ENCODE assay signal across 13 cellular contexts in genomic region chr1:145955436-145955835, GRCh38. TPM values are rescaled to one million over a fixed set of nuclear protein-coding genes. Genes with fewer than 3 reads are reported as not detected.
DNase-seq lines count a peak whose midpoint lies in the region; ATAC-seq lines count a peak whose summit lies in the region.
"Had no signal": no experiment of that assay in that cellular context is flagged by ENCODE, and none has a peak within 500 bp of the region (broad histone marks: within the 10 kb centered on the region; RNA-seq: fewer than 3 reads in every experiment).

No MANE protein-coding gene starts in this region.

- intact Hi-C loops in aorta (cut with DNase I), result loop anchor here in 1 of 2 donors (5.0 to 10.0 kb wide), 2 partner anchors 38 to 81 kb away; partner anchors contain the start of gene PEX11B

- no peaks in the 10 kb centered on the region for H3K36me3 ChIP-seq in aorta (ENCODE audit: control insufficient read depth in 1 of 2, insufficient read depth in 2 of 2, low read length in 1 of 2)

- no peak for DNase-seq in activated CD4-positive, alpha-beta T cell treated with anti-CD3 and anti-CD28 coated beads, Interleukin-2, amount 10 ng/mL, durations not matched to agents 7 days and 5 days
- DNase-seq in activated CD4-positive, alpha-beta T cell treated with anti-CD3 and anti-CD28 coated beads for 4 hours, result no peak
- no peak for DNase-seq in activated naive CD8-positive, alpha-beta T cell treated with anti-CD3 and anti-CD28 coated beads, Interleukin-2, amount 10 ng/mL, durations not matched to agents 7 days and 5 days
- no peak for DNase-seq in immature natural killer cell
- peak; percentile 29 for DNase-seq in superior temporal gyrus (ENCODE audit: extremely low spot score)
- no peak for DNase-seq in kidney tubule cell (ENCODE audit: low spot score)
- DNase-seq in aorta, result no peak
- no peak for DNase-seq in HCEC 1CT
- DNase-seq: activated effector memory CD4-positive, alpha-beta T cell treated with Interleukin-2 at 50 U/mL for 16 hours; mucosa of descending colon; NCI-H2081 had no signal

- no peak overlapping the region for H3K27ac Mint-ChIP-seq in activated CD4-positive, alpha-beta T cell treated with anti-CD3 and anti-CD28 coated beads, Interleukin-2, amount 10 ng/mL, durations not matched to agents 7 days and 5 days
- no peak overlapping the region for H3K27ac Mint-ChIP-seq in activated naive CD8-positive, alpha-beta T cell treated with anti-CD3 and anti-CD28 coated beads, Interleukin-2, amount 10 ng/mL, durations not matched to agents 7 days and 5 days
- peak overlapping the region; percentile 1 to 94 (median 33) for H3K27ac Mint-ChIP-seq in immature natural killer cell

- H3K9me3 Mint-ChIP-seq in activated CD4-positive, alpha-beta T cell treated with anti-CD3 and anti-CD28 coated beads, Interleukin-2, amount 10 ng/mL, durations not matched to agents 7 days and 5 days, result no peaks in the 10 kb centered on the region
- no peaks in the 10 kb centered on the region for H3K9me3 Mint-ChIP-seq in activated naive CD8-positive, alpha-beta T cell treated with anti-CD3 and anti-CD28 coated beads, Interleukin-2, amount 10 ng/mL, durations not matched to agents 7 days and 5 days
- no peaks in the 10 kb centered on the region for H3K9me3 Mint-ChIP-seq in immature natural killer cell

- H3K27me3 Mint-ChIP-seq in activated CD4-positive, alpha-beta T cell treated with anti-CD3 and anti-CD28 coated beads, Interleukin-2, amount 10 ng/mL, durations not matched to agents 7 days and 5 days, result peaks cover 4% of the 10 kb centered on the region
- no peaks in the 10 kb centered on the region for H3K27me3 Mint-ChIP-seq in activated naive CD8-positive, alpha-beta T cell treated with anti-CD3 and anti-CD28 coated beads, Interleukin-2, amount 10 ng/mL, durations not matched to agents 7 days and 5 days
- H3K27me3 Mint-ChIP-seq in immature natural killer cell (ENCODE audit: low read depth in 3 of 3), result peaks cover 0 to 5% (median 2%) of the 10 kb centered on the region in 3 donors

- peak overlapping the region in 1 of 2 donors; percentile 9 for H3K4me3 ChIP-seq in aorta (ENCODE audit: low read length in 2 of 2)
- H3K4me3 ChIP-seq: mucosa of descending colon, SJSA1 had no signal

- CTCF ChIA-PET in activated CD4-positive, alpha-beta T cell treated with anti-CD3 and anti-CD28 coated beads, Interleukin-2, amount 10 ng/mL, durations not matched to agents 7 days and 5 days (lab: Charles Lee), result interaction anchor here (1.0 kb wide), 1 partner anchor 11 kb away, joined by 5 read pairs; no protein-coding TSS in a partner anchor

- POLR2A ChIA-PET in activated CD4-positive, alpha-beta T cell treated with anti-CD3 and anti-CD28 coated beads, Interleukin-2, amount 10 ng/mL, durations not matched to agents 7 days and 5 days (lab: Charles Lee), result interaction anchor here (0.5 kb wide), 1 partner anchor 17 kb away, joined by 3 read pairs; no protein-coding TSS in a partner anchor
- POLR2A ChIA-PET in activated naive CD8-positive, alpha-beta T cell treated with anti-CD3 and anti-CD28 coated beads, Interleukin-2, amount 10 ng/mL, durations not matched to agents 7 days and 5 days (lab: Charles Lee), result interaction anchor here (2.1 to 4.3 kb wide), 2 partner anchors 9 to 28 kb away, joined by 8 to 61 read pairs; partner anchors contain the start of genes ANKRD34A, POLR3GL and RBM8A

- H3K4me3 Mint-ChIP-seq in activated CD4-positive, alpha-beta T cell treated with anti-CD3 and anti-CD28 coated beads, Interleukin-2, amount 10 ng/mL, durations not matched to agents 7 days and 5 days, result peak overlapping the region; percentile 11
- H3K4me3 Mint-ChIP-seq in activated naive CD8-positive, alpha-beta T cell treated with anti-CD3 and anti-CD28 coated beads, Interleukin-2, amount 10 ng/mL, durations not matched to agents 7 days and 5 days, result peak overlapping the region; percentile 99
- peak overlapping the region in 3 of 5 donors; percentile 9 to 22 (median 13) for H3K4me3 Mint-ChIP-seq in immature natural killer cell

- ATAC-seq in activated naive CD8-positive, alpha-beta T cell treated with anti-CD3 and anti-CD28 coated beads, Interleukin-2, amount 10 ng/mL, durations not matched to agents 7 days and 5 days (ENCODE audit: low read depth), result no peak
- no peak for ATAC-seq in aorta (ENCODE audit: low FRiP score)
- ATAC-seq: mucosa of descending colon had no signal

- no peaks in the 10 kb centered on the region for H3K27me3 ChIP-seq in aorta (ENCODE audit: control insufficient read depth in 1 of 2, insufficient read depth in 2 of 2, low read length in 1 of 2)
- H3K27me3 ChIP-seq: SJSA1 had no signal

- H3K4me1 Mint-ChIP-seq in activated CD4-positive, alpha-beta T cell treated with anti-CD3 and anti-CD28 coated beads, Interleukin-2, amount 10 ng/mL, durations not matched to agents 7 days and 5 days, result peaks cover 80% of the 10 kb centered on the region
- peaks cover 71% of the 10 kb centered on the region for H3K4me1 Mint-ChIP-seq in activated naive CD8-positive, alpha-beta T cell treated with anti-CD3 and anti-CD28 coated beads, Interleukin-2, amount 10 ng/mL, durations not matched to agents 7 days and 5 days
- peaks cover 81 to 87% of the 10 kb centered on the region in 2 donors for H3K4me1 Mint-ChIP-seq in immature natural killer cell

- no peaks in the 10 kb centered on the region for H3K9me3 ChIP-seq in aorta (ENCODE audit: control insufficient read depth, low read length)
- H3K9me3 ChIP-seq: mucosa of descending colon, SJSA1 had no signal

- no peak overlapping the region for H3K27ac ChIP-seq in aorta (ENCODE audit: low read depth in 1 of 2, low read length in 2 of 2)
- H3K27ac ChIP-seq: epithelial cell of prostate, SJSA1 had no signal

- 2 to 7% methylated on average over 2 of the region's 2 CpGs for WGBS in aorta, 2 donors

- peaks cover 12% of the 10 kb centered on the region for H3K36me3 Mint-ChIP-seq in activated CD4-positive, alpha-beta T cell treated with anti-CD3 and anti-CD28 coated beads, Interleukin-2, amount 10 ng/mL, durations not matched to agents 7 days and 5 days (ENCODE audit: low read depth)
- peaks cover 22% of the 10 kb centered on the region for H3K36me3 Mint-ChIP-seq in activated naive CD8-positive, alpha-beta T cell treated with anti-CD3 and anti-CD28 coated beads, Interleukin-2, amount 10 ng/mL, durations not matched to agents 7 days and 5 days
- H3K36me3 Mint-ChIP-seq in immature natural killer cell, result no peaks in the 10 kb centered on the region

- H3K4me1 ChIP-seq in aorta (ENCODE audit: control insufficient read depth in 1 of 2, insufficient read depth in 2 of 2, low read length in 2 of 2), result peaks cover 4 to 11% of the 10 kb centered on the region in 2 donors

RNA-seq across cellular contexts. Expression of gene LIX1L, which starts 2.4 kb away (rescaled TPM):
- total RNA-seq in activated CD4-positive, alpha-beta T cell treated with anti-CD3 and anti-CD28 coated beads, Interleukin-2, amount 10 ng/mL, durations not matched to agents 7 days and 5 days, result 10 to 100 TPM; 49.5 to 57.5 TPM
- total RNA-seq in activated naive CD8-positive, alpha-beta T cell treated with anti-CD3 and anti-CD28 coated beads, Interleukin-2, amount 10 ng/mL, durations not matched to agents 7 days and 5 days, result 10 to 100 TPM; 54.0 to 57.5 TPM
- polyA plus RNA-seq in immature natural killer cell, result 10 to 100 TPM; 17.9 to 28.0 (median 20.7) TPM
- 10 to 100 TPM; 53.2 to 60.0 TPM for total RNA-seq in aorta
- polyA plus RNA-seq in aorta, result 10 to 100 TPM; 18.0 to 29.3 TPM

RNA-seq across cellular contexts. Expression of gene ANKRD34A, which starts 8.9 kb away (rescaled TPM):
- total RNA-seq in activated CD4-positive, alpha-beta T cell treated with anti-CD3 and anti-CD28 coated beads, Interleukin-2, amount 10 ng/mL, durations not matched to agents 7 days and 5 days, result 1 to 10 TPM; 2.0 to 2.2 TPM
- 1 to 10 TPM; 2.2 to 2.8 TPM for total RNA-seq in activated naive CD8-positive, alpha-beta T cell treated with anti-CD3 and anti-CD28 coated beads, Interleukin-2, amount 10 ng/mL, durations not matched to agents 7 days and 5 days
- polyA plus RNA-seq in immature natural killer cell (under 1 TPM in 2 of 3 donors, not detected in 1; 0.11 to 0.55 TPM), aorta (1 to 10 TPM in 1 of 2 donors, under 1 TPM in 1; 0.63 to 1.9 TPM)
- 1 to 10 TPM; 1.4 to 2.2 TPM for total RNA-seq in aorta

RNA-seq across cellular contexts. Expression of gene POLR3GL, which starts 9.1 kb away (rescaled TPM):
- 10 to 100 TPM; 27.3 to 29.2 TPM for total RNA-seq in activated CD4-positive, alpha-beta T cell treated with anti-CD3 and anti-CD28 coated beads, Interleukin-2, amount 10 ng/mL, durations not matched to agents 7 days and 5 days
- total RNA-seq in activated naive CD8-positive, alpha-beta T cell treated with anti-CD3 and anti-CD28 coated beads, Interleukin-2, amount 10 ng/mL, durations not matched to agents 7 days and 5 days, result 10 to 100 TPM; 32.6 to 34.9 TPM
- polyA plus RNA-seq in immature natural killer cell (100 to 1,000 TPM; 112 to 207 (median 119) TPM), aorta (10 to 100 TPM; 73.4 to 89.0 TPM)
- total RNA-seq in aorta, result 10 to 100 TPM; 23.8 to 26.4 TPM

RNA-seq across cellular contexts. Expression of gene RBM8A, which starts 28.2 kb away (rescaled TPM):
- 100 to 1,000 TPM; 175 to 188 TPM for total RNA-seq in activated CD4-positive, alpha-beta T cell treated with anti-CD3 and anti-CD28 coated beads, Interleukin-2, amount 10 ng/mL, durations not matched to agents 7 days and 5 days
- total RNA-seq in activated naive CD8-positive, alpha-beta T cell treated with anti-CD3 and anti-CD28 coated beads, Interleukin-2, amount 10 ng/mL, durations not matched to agents 7 days and 5 days, result 100 to 1,000 TPM; 157 to 160 TPM
- polyA plus RNA-seq in immature natural killer cell, result 100 to 1,000 TPM; 175 to 256 (median 194) TPM
- total RNA-seq in aorta, result 10 to 100 TPM; 81.2 to 84.5 TPM
- polyA plus RNA-seq in aorta, result 10 to 100 TPM; 42.6 to 74.1 TPM

RNA-seq across cellular contexts. Expression of gene PEX11B, which starts 36.9 kb away (rescaled TPM):
- total RNA-seq in activated CD4-positive, alpha-beta T cell treated with anti-CD3 and anti-CD28 coated beads, Interleukin-2, amount 10 ng/mL, durations not matched to agents 7 days and 5 days, result 10 to 100 TPM; 36.9 to 44.6 TPM
- 10 to 100 TPM; 31.0 to 35.8 TPM for total RNA-seq in activated naive CD8-positive, alpha-beta T cell treated with anti-CD3 and anti-CD28 coated beads, Interleukin-2, amount 10 ng/mL, durations not matched to agents 7 days and 5 days
- polyA plus RNA-seq in immature natural killer cell (10 to 100 TPM; 40.2 to 73.0 (median 56.9) TPM), aorta (10 to 100 TPM; 10.0 to 18.2 TPM)
- total RNA-seq in aorta, result 10 to 100 TPM; 14.9 to 20.6 TPM

Comparison
In these comparisons a context has a peak if more than half of its experiments do, and no peak if none do; other contexts are left out.
1. H3K27ac Mint-ChIP-seq: peak in immature natural killer cell (6 of 6); none in activated CD4-positive, alpha-beta T cell treated with anti-CD3 and anti-CD28 coated beads, Interleukin-2, amount 10 ng/mL, durations not matched to agents 7 days and 5 days (single experiment) and activated naive CD8-positive, alpha-beta T cell treated with anti-CD3 and anti-CD28 coated beads, Interleukin-2, amount 10 ng/mL, durations not matched to agents 7 days and 5 days (single experiment).
2. H3K4me3 Mint-ChIP-seq: peak in every context shown above with its lines; median percentile 99 in activated naive CD8-positive, alpha-beta T cell treated with anti-CD3 and anti-CD28 coated beads, Interleukin-2, amount 10 ng/mL, durations not matched to agents 7 days and 5 days; 13 in immature natural killer cell; 11 in activated CD4-positive, alpha-beta T cell treated with anti-CD3 and anti-CD28 coated beads, Interleukin-2, amount 10 ng/mL, durations not matched to agents 7 days and 5 days.